Comparison of ENCODE assay signal across 26 cellular contexts in the genomic region with DNA sequence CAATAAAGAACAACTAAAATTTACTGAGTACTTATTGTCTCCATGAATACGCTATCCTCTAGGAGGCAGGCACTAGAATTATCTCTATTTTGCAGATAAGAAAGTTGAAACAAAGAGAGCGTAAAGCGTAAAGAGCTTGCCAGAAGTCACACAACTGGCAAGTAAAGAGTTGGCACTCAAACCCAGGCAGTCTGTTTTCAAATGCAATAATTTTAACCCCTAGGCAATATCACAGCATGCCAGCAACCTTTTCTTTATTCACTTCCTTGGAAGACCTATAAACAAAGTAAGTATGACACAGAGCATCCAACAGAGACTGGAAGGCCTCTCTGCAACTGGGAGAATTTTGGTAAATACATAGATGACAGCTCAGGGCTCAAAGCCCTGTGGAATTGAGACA. TPM values are rescaled to one million over a fixed set of nuclear protein-coding genes. Genes with fewer than 3 reads are reported as not detected.
"Had no signal": no experiment of that assay in that cellular context is flagged by ENCODE, and none has a peak within 500 bp of the region (broad histone marks: within the 10 kb centered on the region; RNA-seq: fewer than 3 reads in every experiment).

No MANE protein-coding gene starts in this region.

- H2AFZ ChIP-seq: hepatocyte had no signal

- H3K4me1 ChIP-seq: lower lobe of right lung, psoas muscle, right lobe of liver, upper lobe of left lung, vagina had no signal

- ATAC-seq: left cardiac atrium; lower lobe of right lung; mucosa of descending colon; naive thymus-derived CD8-positive, alpha-beta T cell; psoas muscle; right lobe of liver; stimulated activated effector memory CD8-positive, alpha-beta T cell treated with anti-CD3 and anti-CD28 coated beads, Interleukin-12 subunit alpha, Interleukin-12 subunit beta, amount 100 ng/mL, for 72 hours; stimulated activated naive CD8-positive, alpha-beta T cell treated with anti-CD3 and anti-CD28 coated beads, Interleukin-15, Interleukin-2, amounts not matched to agents 100 U/mL and 50 U/mL, for 24 hours had no signal

- H3K9me3 ChIP-seq: left ventricle myocardium inferior, lower lobe of right lung, mucosa of descending colon, neutrophil, psoas muscle, right lobe of liver, suprapubic skin, tibial artery, upper lobe of left lung, vagina had no signal

- H3K4me3 ChIP-seq: hepatocyte, left ventricle myocardium inferior, lower lobe of right lung, mucosa of descending colon, psoas muscle, right lobe of liver, suprapubic skin, tibial artery, upper lobe of left lung, vagina had no signal

- H3K27me3 ChIP-seq: hepatocyte, neutrophil, right lobe of liver, suprapubic skin, tibial artery, upper lobe of left lung, vagina had no signal

- H3K4me2 ChIP-seq: hepatocyte had no signal

- H3K36me3 ChIP-seq: left ventricle myocardium inferior, lower lobe of right lung, neutrophil, right lobe of liver, suprapubic skin, tibial artery, upper lobe of left lung, vagina had no signal

- H3K27ac ChIP-seq: hepatocyte, left ventricle myocardium inferior, lower lobe of right lung, neutrophil, psoas muscle, right lobe of liver, suprapubic skin, tibial artery, upper lobe of left lung, vagina had no signal

- DNase-seq: effector CD8-positive, alpha-beta T cell; foreskin melanocyte; head of caudate nucleus; kidney; left cardiac atrium; left ventricle myocardium inferior; lower lobe of right lung; mucosa of descending colon; naive thymus-derived CD8-positive, alpha-beta T cell; psoas muscle; retina; right lobe of liver; stimulated activated CD4-positive, alpha-beta T cell treated with anti-CD3 and anti-CD28 coated beads, Interleukin-4, amount 100 ng/mL, for 1 hour; stimulated activated CD8-positive, alpha-beta memory T cell treated with anti-CD3 and anti-CD28 coated beads, Interleukin-4, amount 100 ng/mL, for 48 hours; stimulated activated naive CD8-positive, alpha-beta T cell treated with anti-CD3 and anti-CD28 coated beads, Interleukin-15, Interleukin-2, amounts not matched to agents 100 U/mL and 50 U/mL, for 24 hours; tibial artery; upper lobe of left lung had no signal

- FAIRE-seq: kidney had no signal

RNA-seq across cellular contexts. Expression of a gene that starts 23.2 kb away (rescaled TPM):
- total RNA-seq: dermis microvascular lymphatic vessel endothelial cell; hepatocyte; kidney; left cardiac atrium; left ventricle myocardium inferior; lower lobe of right lung; mucosa of descending colon; naive thymus-derived CD8-positive, alpha-beta T cell; osteoblast; psoas muscle; right lobe of liver; suprapubic skin; upper lobe of left lung; vagina had no signal
- polyA plus RNA-seq: esophagus; hepatocyte; naive thymus-derived CD8-positive, alpha-beta T cell; neural cell; psoas muscle had no signal
